In genomic region chr1:4084446-4084845, GRCh38 we compare ENCODE assay signal across 19 cellular contexts.
"Had no signal": no experiment of that assay in that cellular context is flagged by ENCODE, and none has a peak within 500 bp of the region (broad histone marks: within the 10 kb centered on the region; RNA-seq: fewer than 3 reads in every experiment).

No MANE protein-coding gene starts in this region.

- H3K4me1 ChIP-seq: psoas muscle, uterus had no signal

- ATAC-seq: left ventricle myocardium superior; mucosa of descending colon; naive thymus-derived CD8-positive, alpha-beta T cell; psoas muscle had no signal

- H3K4me3 Mint-ChIP-seq: naive thymus-derived CD8-positive, alpha-beta T cell; neural progenitor cell had no signal

- H3K4me1 Mint-ChIP-seq: naive thymus-derived CD8-positive, alpha-beta T cell had no signal

- H3K36me3 Mint-ChIP-seq: naive thymus-derived CD8-positive, alpha-beta T cell had no signal

- H3K9me3 ChIP-seq: mucosa of descending colon, psoas muscle, uterus had no signal

- H3K9ac ChIP-seq: neural progenitor cell had no signal

- H3K4me3 ChIP-seq: dorsolateral prefrontal cortex, mucosa of descending colon, neural progenitor cell, psoas muscle, stomach, uterus had no signal

- H3K36me3 ChIP-seq: neural progenitor cell, stomach, uterus had no signal

- H3K27me3 ChIP-seq: neural progenitor cell, uterus had no signal

- H3K4me2 ChIP-seq: neural progenitor cell had no signal

- H3K27ac ChIP-seq: dorsolateral prefrontal cortex, neural progenitor cell, psoas muscle, stomach, uterus had no signal

- H2AFZ ChIP-seq: neural progenitor cell had no signal

- FAIRE-seq: small intestine had no signal

- DNase-seq: cortex of kidney; effector CD8-positive, alpha-beta T cell; foreskin melanocyte; islet precursor cell; left ventricle myocardium superior; mammary epithelial cell; mucosa of descending colon; occipital lobe; psoas muscle; stimulated activated CD4-positive, alpha-beta T cell treated with anti-CD3 and anti-CD28 coated beads, Interleukin-12 subunit alpha, Interleukin-12 subunit beta, amount 100 ng/mL, for 4 hours; stimulated activated naive CD4-positive, alpha-beta T cell; substantia nigra; trophoblast cell; uterus had no signal
